19 cellular contexts compared by ENCODE assay signal in genomic region chr11:31825453-31826391, GRCh38. TPM values are rescaled to one million over a fixed set of nuclear protein-coding genes. Genes with fewer than 3 reads are reported as not detected.
DNase-seq lines count a peak whose midpoint lies in the region; ATAC-seq and TF ChIP-seq lines count a peak whose summit lies in the region.
"Had no signal": no experiment of that assay in that cellular context is flagged by ENCODE, and none has a peak within 500 bp of the region (broad histone marks: within the 10 kb centered on the region; RNA-seq: fewer than 3 reads in every experiment).

No MANE protein-coding gene starts in this region.

- H3K9me3 ChIP-seq in iPS-18c (ENCODE audit: control insufficient read depth, insufficient read depth, low read length), result no peaks in the 10 kb centered on the region
- no peaks in the 10 kb centered on the region for H3K9me3 ChIP-seq in SJCRH30 (replicated peaks)
- no peaks in the 10 kb centered on the region for H3K9me3 ChIP-seq in transverse colon
- H3K9me3 ChIP-seq: ascending aorta, psoas muscle, thoracic aorta had no signal

- peaks cover 5% of the 10 kb centered on the region for H3K4me1 ChIP-seq in SJCRH30
- H3K4me1 ChIP-seq in transverse colon, result peaks cover 0 to 11% (median 4%) of the 10 kb centered on the region in 4 donors
- H3K4me1 ChIP-seq: psoas muscle had no signal

- TF ChIP-seq POLR2A in transverse colon (IDR thresholded peaks at IDR 0.05), result no peak

- in situ Hi-C loops in transverse colon (cut with MboI; ENCODE audit: low pct_ligation_motif_present in 1 of 4, low pct_unique_long_range_greater_than_20kb in 1 of 4, low sequenced_read_pairs in 3 of 4), result no loop called here

- no peaks in the 10 kb centered on the region for H3K36me3 ChIP-seq in SJCRH30
- no peaks in the 10 kb centered on the region for H3K36me3 ChIP-seq in transverse colon
- H3K36me3 ChIP-seq: ascending aorta, thoracic aorta had no signal

- no peaks in the 10 kb centered on the region for H3K36me3 Mint-ChIP-seq in activated naive CD8-positive, alpha-beta T cell
- H3K36me3 Mint-ChIP-seq in activated naive CD8-positive, alpha-beta T cell treated with anti-CD3 and anti-CD28 coated beads, Interleukin-2, amount 50 U/mL, for 24 hours (ENCODE audit: low read depth), result peaks cover 7% of the 10 kb centered on the region
- H3K36me3 Mint-ChIP-seq in brain, result no peaks in the 10 kb centered on the region

- H3K27ac ChIP-seq in SJCRH30 (no peak overlapping the region), transverse colon (no peak overlapping the region)
- H3K27ac ChIP-seq: ascending aorta, psoas muscle, thoracic aorta had no signal

- 5 to 17% methylated on average over 3 to 54 of the region's 57 CpGs for WGBS in transverse colon (ENCODE audit: low coverage in 1 of 2), 2 donors

- peak overlapping the region; percentile 47 for H3K4me3 ChIP-seq in iPS-18c (ENCODE audit: insufficient read depth, low read depth, low read length)
- H3K4me3 ChIP-seq in SJCRH30, result no peak overlapping the region
- H3K4me3 ChIP-seq in transverse colon, result no peak overlapping the region
- H3K4me3 ChIP-seq: psoas muscle, thoracic aorta had no signal

- H3K27ac Mint-ChIP-seq in activated naive CD8-positive, alpha-beta T cell, result no peak overlapping the region
- no peak overlapping the region for H3K27ac Mint-ChIP-seq in activated naive CD8-positive, alpha-beta T cell treated with anti-CD3 and anti-CD28 coated beads, Interleukin-2, amount 50 U/mL, for 24 hours
- H3K27ac Mint-ChIP-seq in brain, result peak overlapping the region in 1 of 5 experiments; percentile 56
- H3K27ac Mint-ChIP-seq: activated B cell treated with CpG ODN at 0.5 μM for 24 hours had no signal

- H3K4me3 Mint-ChIP-seq in activated naive CD8-positive, alpha-beta T cell, result peak overlapping the region; percentile 46
- no peak overlapping the region for H3K4me3 Mint-ChIP-seq in activated naive CD8-positive, alpha-beta T cell treated with anti-CD3 and anti-CD28 coated beads, Interleukin-2, amount 50 U/mL, for 24 hours
- peak overlapping the region in 4 of 5 experiments; percentile 66 to 77 (median 72) for H3K4me3 Mint-ChIP-seq in brain
- H3K4me3 Mint-ChIP-seq: activated B cell treated with CpG ODN at 0.5 μM for 24 hours had no signal

- no peak for TF ChIP-seq CTCF in brain (conservative IDR thresholded peaks at IDR 0.05)
- TF ChIP-seq CTCF in transverse colon (IDR thresholded peaks at IDR 0.05), result no peak

- intact Hi-C loops in transverse colon (cut with DNase I; ENCODE audit: low total_unique reads), result loop anchor here (5.0 kb wide), 1 partner anchor 1052 kb away; no protein-coding TSS in a partner anchor

- H3K27me3 ChIP-seq in SJCRH30, result no peaks in the 10 kb centered on the region
- peaks cover 100% of the 10 kb centered on the region for H3K27me3 ChIP-seq in transverse colon

- no peak for TF ChIP-seq EP300 in transverse colon (IDR thresholded peaks at IDR 0.05; ENCODE audit: low read depth)

- no peaks in the 10 kb centered on the region for H3K9me3 Mint-ChIP-seq in activated naive CD8-positive, alpha-beta T cell (ENCODE audit: low read depth)
- H3K9me3 Mint-ChIP-seq in activated naive CD8-positive, alpha-beta T cell treated with anti-CD3 and anti-CD28 coated beads, Interleukin-2, amount 50 U/mL, for 24 hours, result peaks cover 3% of the 10 kb centered on the region
- peaks cover 0 to 8% (median 0%) of the 10 kb centered on the region in 5 experiments for H3K9me3 Mint-ChIP-seq in brain
- H3K9me3 Mint-ChIP-seq: activated B cell treated with CpG ODN at 0.5 μM for 24 hours had no signal

- peaks cover 63% of the 10 kb centered on the region for H3K27me3 Mint-ChIP-seq in activated naive CD8-positive, alpha-beta T cell
- peaks cover 88% of the 10 kb centered on the region for H3K27me3 Mint-ChIP-seq in activated naive CD8-positive, alpha-beta T cell treated with anti-CD3 and anti-CD28 coated beads, Interleukin-2, amount 50 U/mL, for 24 hours
- H3K27me3 Mint-ChIP-seq in brain, result peaks cover 67% of the 10 kb centered on the region

- no peak for ATAC-seq in activated naive CD8-positive, alpha-beta T cell treated with anti-CD3 and anti-CD28 coated beads, Interleukin-2, amount 50 U/mL, for 24 hours

- peaks cover 20% of the 10 kb centered on the region for H3K4me1 Mint-ChIP-seq in activated naive CD8-positive, alpha-beta T cell (ENCODE audit: low read depth)
- H3K4me1 Mint-ChIP-seq in activated naive CD8-positive, alpha-beta T cell treated with anti-CD3 and anti-CD28 coated beads, Interleukin-2, amount 50 U/mL, for 24 hours, result peaks cover 16% of the 10 kb centered on the region
- peaks cover 69% of the 10 kb centered on the region for H3K4me1 Mint-ChIP-seq in brain
- H3K4me1 Mint-ChIP-seq: activated B cell treated with CpG ODN at 0.5 μM for 24 hours had no signal

- no peak for DNase-seq in activated naive CD8-positive, alpha-beta T cell treated with anti-CD3 and anti-CD28 coated beads, Interleukin-2, amount 50 U/mL, for 24 hours
- DNase-seq in HK-2 (ENCODE audit: unreplicated experiment) (no peak), SJCRH30 (no peak), GM03348 (ENCODE audit: low spot score) (no peak), transverse colon (no peak)
- DNase-seq: activated B cell treated with CpG ODN at 0.5 μM for 24 hours, DMS153, kidney glomerular epithelial cell, NCI-H1105 treated with DMSO at 0.1 percent for 48 hours, NCI-H226, psoas muscle had no signal

RNA-seq across cellular contexts. Expression of gene PAX6, which starts 14.6 kb away (rescaled TPM):
- polyA plus RNA-seq in brain (ENCODE audit: insufficient read depth, low read depth, low replicate concordance), result 16.7 TPM
- 6.6 and 9.3 TPM in 2 replicates for total RNA-seq in SJCRH30 (2014; rRNA removed; shearing (Covaris generic))
- under 1 TPM in 3 of 4 donors, not detected in 1; 0.40 to 0.79 (median 0.55) TPM for total RNA-seq in transverse colon
- total RNA-seq: activated B cell treated with CpG ODN at 0.5 μM for 24 hours, ascending aorta, dermis microvascular lymphatic vessel endothelial cell, fibroblast of villous mesenchyme, OCI-LY7 had no signal
- polyA plus RNA-seq: psoas muscle had no signal
